8 cellular contexts compared by ENCODE assay signal in the genomic region with DNA sequence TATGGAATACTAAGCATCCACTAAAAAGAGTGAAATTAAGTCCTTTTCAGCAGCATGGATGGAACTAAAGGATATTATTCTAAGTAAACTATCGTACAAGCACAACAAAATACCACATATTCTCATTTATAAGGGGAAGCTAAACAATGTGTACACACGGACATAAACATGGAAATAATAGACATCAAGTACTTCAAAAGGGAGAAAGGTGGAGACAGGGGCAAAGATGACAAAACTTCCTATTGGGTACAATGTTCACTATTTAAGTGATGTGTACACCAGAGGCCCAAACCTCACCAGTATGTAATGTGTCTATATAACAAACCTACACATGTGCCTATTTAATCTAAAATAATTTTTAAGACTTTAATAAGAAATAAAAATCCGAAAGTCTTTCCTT. TPM values are rescaled to one million over a fixed set of nuclear protein-coding genes. Genes with fewer than 3 reads are reported as not detected.
"Had no signal": no experiment of that assay in that cellular context is flagged by ENCODE, and none has a peak within 500 bp of the region (broad histone marks: within the 10 kb centered on the region; RNA-seq: fewer than 3 reads in every experiment).

No MANE protein-coding gene starts in this region.

- H3K4me3 ChIP-seq: GM12878 had no signal

- FAIRE-seq: G401.6, GM12878, GM12891, GM12892, GM18507, GM19239 had no signal

- ATAC-seq: GM12878 had no signal

- DNase-seq: GDM1, GF-D8 had no signal

RNA-seq across cellular contexts. Expression of a gene that starts 2.2 kb away (rescaled TPM):
- total RNA-seq: GM12878 had no signal

RNA-seq across cellular contexts. Expression of a gene that starts 9.5 kb away (rescaled TPM):
- total RNA-seq: GM12878 had no signal
